ENCODE assay signal across 8 cellular contexts in the genomic region with DNA sequence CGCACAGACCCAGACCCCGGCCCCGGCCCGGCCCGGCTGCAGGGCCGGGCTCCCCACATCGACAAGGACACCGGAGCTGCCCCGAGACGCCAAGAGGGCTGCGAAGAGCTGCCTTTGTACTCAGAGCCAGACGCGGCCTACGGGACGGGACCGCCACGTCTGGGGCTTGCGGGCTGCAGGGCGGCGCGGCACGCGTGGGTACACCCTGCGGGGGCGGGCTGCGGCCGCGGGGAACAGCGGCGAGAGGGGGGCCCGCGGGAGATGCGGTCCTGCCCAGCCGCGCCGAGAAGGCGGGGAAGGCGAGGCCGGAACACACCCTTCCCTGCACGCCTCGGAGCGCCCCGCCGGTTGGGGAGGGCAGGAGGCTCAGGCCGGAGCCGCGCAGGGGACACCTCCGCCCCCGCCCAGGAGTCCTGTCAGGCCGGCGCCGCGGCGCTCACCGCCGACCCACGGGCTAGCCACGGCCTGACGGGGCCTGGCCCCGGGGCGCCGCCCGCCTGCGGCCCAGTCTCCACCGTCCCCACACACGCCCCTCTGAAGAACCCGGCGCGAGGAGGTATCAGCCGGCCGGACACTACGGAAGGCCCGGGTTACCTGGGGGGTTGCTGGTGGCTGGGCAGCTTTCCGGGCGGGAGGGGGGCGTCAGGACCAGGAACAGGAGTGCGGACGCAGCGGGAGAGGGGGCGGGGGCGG. TPM values are rescaled to one million over a fixed set of nuclear protein-coding genes. Genes with fewer than 3 reads are reported as not detected.
DNase-seq lines count a peak whose midpoint lies in the region; ATAC-seq and TF ChIP-seq lines count a peak whose summit lies in the region.

No MANE protein-coding gene starts in this region.

- H3K4me3 ChIP-seq in sigmoid colon = peak overlapping the region; percentile 91 to 97 (median 96)

- ATAC-seq in GM18502 (IDR thresholded peaks at IDR 0.05; ENCODE audit: poor library complexity, unreplicated experiment) = peak; percentile 25
- peak; percentile 18 for ATAC-seq in HG02678 (IDR thresholded peaks at IDR 0.05; ENCODE audit: unreplicated experiment)
- peak; percentile 23 to 41 for ATAC-seq in activated naive CD4-positive, alpha-beta T cell treated with anti-CD3 and anti-CD28 coated beads, Interleukin-2, amount 50 U/mL, for 72 hours
- ATAC-seq in left ventricle myocardium superior = peak; percentile 64

- H3K27ac Mint-ChIP-seq in activated naive CD4-positive, alpha-beta T cell treated with anti-CD3 and anti-CD28 coated beads, Interleukin-2, amount 50 U/mL, for 72 hours = peak overlapping the region; percentile 93

- H3K27ac ChIP-seq in sigmoid colon = peak overlapping the region; percentile 94 to 98 (median 96)

- intact Hi-C loops in left ventricle myocardium superior (cut with micrococcal nuclease) (no loop called here), sigmoid colon (cut with DNase I) (no loop called here)

- H3K36me3 Mint-ChIP-seq in activated naive CD4-positive, alpha-beta T cell treated with anti-CD3 and anti-CD28 coated beads, Interleukin-2, amount 50 U/mL, for 72 hours = peaks cover 8 to 12% of the 10 kb centered on the region in 2 donors

- no peak for TF ChIP-seq EP300 in sigmoid colon (IDR thresholded peaks at IDR 0.05)

- TF ChIP-seq CTCF in sigmoid colon (IDR thresholded peaks at IDR 0.05) = no peak

- H3K9me3 Mint-ChIP-seq in activated naive CD4-positive, alpha-beta T cell treated with anti-CD3 and anti-CD28 coated beads, Interleukin-2, amount 50 U/mL, for 72 hours = no peaks in the 10 kb centered on the region

- H3K9me3 ChIP-seq in sigmoid colon = no peaks in the 10 kb centered on the region

- H3K27me3 ChIP-seq in sigmoid colon = no peaks in the 10 kb centered on the region

- no peak for TF ChIP-seq POLR2A in sigmoid colon (IDR thresholded peaks at IDR 0.05)

- WGBS in sigmoid colon, 2 donors = 0 to 1% methylated on average over 81 of the region's 81 CpGs

- DNase-seq in RPMI8226 (peak; percentile 65), left ventricle myocardium superior (peak; percentile 73), sigmoid colon (peak; percentile 71), KG1 (lab: John Stamatoyannopoulos, UW) (no peak), HuH-7.5 (ENCODE audit: low spot score) (no peak)
- DNase-seq in activated naive CD4-positive, alpha-beta T cell treated with anti-CD3 and anti-CD28 coated beads, Interleukin-2, amount 50 U/mL, for 72 hours (ENCODE audit: low spot score in 2 of 2) = peak; percentile 40 to 74

- H3K36me3 ChIP-seq in sigmoid colon = no peaks in the 10 kb centered on the region

- H3K4me1 ChIP-seq in sigmoid colon = peaks cover 0 to 52% (median 50%) of the 10 kb centered on the region in 4 donors

RNA-seq across cellular contexts. Expression of a gene that starts 0.5 kb away (rescaled TPM):
- total RNA-seq in activated naive CD4-positive, alpha-beta T cell treated with anti-CD3 and anti-CD28 coated beads, Interleukin-2, amount 50 U/mL, for 72 hours = 10 to 100 TPM; 53.2 to 68.4 TPM
- total RNA-seq in left ventricle myocardium superior (57.7 TPM), sigmoid colon (10 to 100 TPM; 28.2 to 33.2 (median 30.4) TPM)
- polyA plus RNA-seq in sigmoid colon = 10 to 100 TPM; 42.6 to 61.7 (median 42.9) TPM

Comparison
In these comparisons a context has a peak if more than half of its experiments do, and no peak if none do; other contexts are left out.
1. DNase-seq: peak in RPMI8226 (single experiment), activated naive CD4-positive, alpha-beta T cell treated with anti-CD3 and anti-CD28 coated beads, Interleukin-2, amount 50 U/mL, for 72 hours (2 of 2), left ventricle myocardium superior (single experiment) and sigmoid colon (single experiment); none in KG1 (single experiment) and HuH-7.5 (single experiment).
2. Peak in every context shown above with its lines, with median percentiles within 50 percentile points of each other: ATAC-seq.